Comparison of ENCODE assay signal across 9 cellular contexts in genomic region chr4:141039156-141039555, GRCh38.
"Had no signal": no experiment of that assay in that cellular context is flagged by ENCODE, and none has a peak within 500 bp of the region (broad histone marks: within the 10 kb centered on the region; RNA-seq: fewer than 3 reads in every experiment).

No MANE protein-coding gene starts in this region.

- H3K9me3 Mint-ChIP-seq: GM23338, HFFc6 had no signal

- H3K9me3 ChIP-seq: HAP-1 had no signal

- H3K4me2 ChIP-seq: GM23338 had no signal

- H2AFZ ChIP-seq: GM23248, GM23338 had no signal

- ATAC-seq: GM23338, HCT116 had no signal

- DNase-seq: GM23248, GOT3, H7, H9, HCEC 1CT, HFFc6 had no signal

- H3K9ac ChIP-seq: GM23248 had no signal

- H3K36me3 ChIP-seq: HAP-1 had no signal

- H3K4me1 ChIP-seq: HAP-1 had no signal

- H3K4me3 ChIP-seq: GM23248, GM23338, HAP-1 had no signal

- H3K27ac ChIP-seq: GM23248 had no signal

- H3K27ac Mint-ChIP-seq: GM23338, HFFc6 had no signal

- H3K4me3 Mint-ChIP-seq: GM23338, H9, HFFc6 had no signal
